Comparison of ENCODE assay signal across 8 cellular contexts in the genomic region with DNA sequence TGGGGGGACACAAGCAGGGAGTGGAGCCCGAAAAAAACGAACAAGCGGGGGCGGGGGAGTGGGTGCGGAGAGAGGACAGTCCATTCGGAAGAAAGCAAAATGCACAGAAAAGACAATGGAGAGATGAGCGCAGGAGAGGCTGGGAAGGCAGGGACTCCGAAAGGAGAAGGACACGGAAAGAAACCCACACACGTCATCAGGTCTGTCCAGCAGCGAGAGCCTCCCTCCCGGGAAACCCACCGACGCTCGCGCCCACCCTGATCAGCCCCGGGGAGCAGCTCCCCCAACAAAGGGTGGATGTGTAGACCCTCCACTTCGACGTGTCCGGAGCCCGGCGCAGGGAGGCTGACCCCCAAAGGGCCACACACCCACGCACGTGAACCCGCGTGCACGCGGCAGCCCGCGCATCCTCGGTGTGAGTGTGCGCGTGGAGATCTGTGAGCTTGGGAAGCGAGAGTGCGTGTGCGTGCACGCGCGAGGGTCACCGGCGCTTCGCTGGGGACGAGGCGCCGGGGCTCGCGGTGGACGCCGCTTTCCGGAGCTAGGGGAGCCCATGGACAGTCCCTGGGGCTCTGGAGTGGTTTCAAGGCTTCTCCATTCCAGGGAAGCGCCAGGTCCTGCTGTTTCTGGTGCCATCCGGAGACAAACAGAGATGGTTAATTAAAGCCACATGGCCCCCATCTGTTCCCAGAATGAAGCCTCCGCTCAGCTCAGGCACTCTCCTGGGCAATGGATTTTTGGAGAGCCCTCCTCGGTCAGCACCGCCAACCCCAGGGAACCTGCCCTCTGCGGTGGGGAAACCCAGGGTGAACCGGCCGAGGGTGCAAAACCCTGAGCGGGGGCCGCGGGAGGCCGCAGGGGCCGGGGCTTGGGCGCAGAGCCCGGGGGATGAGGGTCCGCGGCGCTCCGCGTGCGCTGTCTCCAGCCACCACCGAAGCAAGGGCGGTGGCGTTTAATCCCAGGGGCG. TPM values are rescaled to one million over a fixed set of nuclear protein-coding genes. Genes with fewer than 3 reads are reported as not detected.
DNase-seq lines count a peak whose midpoint lies in the region; ATAC-seq and TF ChIP-seq lines count a peak whose summit lies in the region.

No MANE protein-coding gene starts in this region.

- intact Hi-C loops in spleen (cut with DNase I; ENCODE audit: low total_unique reads): no loop called here

- peak overlapping the region in 6 of 7 donors; percentile 40 to 68 (median 59) for H3K4me3 Mint-ChIP-seq in CD8-positive, alpha-beta memory T cell
- peak overlapping the region in 3 of 4 donors; percentile 55 to 86 (median 68) for H3K4me3 Mint-ChIP-seq in IgD-negative memory B cell

- peaks cover 42 to 63% of the 10 kb centered on the region in 2 donors for H3K27me3 Mint-ChIP-seq in CD8-positive, alpha-beta memory T cell
- peaks cover 44% of the 10 kb centered on the region for H3K27me3 Mint-ChIP-seq in IgD-negative memory B cell

- no peak for ATAC-seq in HG03025 (IDR thresholded peaks at IDR 0.05; ENCODE audit: low FRiP score, unreplicated experiment)
- ATAC-seq in omental fat pad (ENCODE audit: low FRiP score): no peak
- ATAC-seq in GM19452 (IDR thresholded peaks at IDR 0.05; ENCODE audit: unreplicated experiment): no peak

- TF ChIP-seq CTCF in astrocyte of the spinal cord (IDR thresholded peaks at IDR 0.05; ENCODE audit: low read depth, low read length): no peak
- TF ChIP-seq CTCF in spleen (IDR thresholded peaks at IDR 0.05 in 8 of 11, conservative IDR thresholded peaks at IDR 0.05 in 3 of 11): no peak
- no peak for TF ChIP-seq CTCF in omental fat pad (IDR thresholded peaks at IDR 0.05)

- H3K27ac Mint-ChIP-seq in CD8-positive, alpha-beta memory T cell: no peak overlapping the region
- no peak overlapping the region for H3K27ac Mint-ChIP-seq in IgD-negative memory B cell

- no peaks in the 10 kb centered on the region for H3K36me3 ChIP-seq in CD8-positive, alpha-beta memory T cell (ENCODE audit: insufficient read depth, low read length)
- H3K36me3 ChIP-seq in spleen: no peaks in the 10 kb centered on the region

- no peaks in the 10 kb centered on the region for H3K9me3 ChIP-seq in CD8-positive, alpha-beta memory T cell (ENCODE audit: low read length)
- H3K9me3 ChIP-seq in iPS-18c (ENCODE audit: control insufficient read depth, insufficient read depth, low read length) (peaks cover 2% of the 10 kb centered on the region), spleen (no peaks in the 10 kb centered on the region)

- CTCF ChIA-PET in CD8-positive, alpha-beta memory T cell (lab: Charles Lee): no interaction called here

- H3K4me1 Mint-ChIP-seq in CD8-positive, alpha-beta memory T cell: peaks cover 14 to 33% (median 14%) of the 10 kb centered on the region in 3 donors
- H3K4me1 Mint-ChIP-seq in IgD-negative memory B cell: peaks cover 3 to 10% (median 5%) of the 10 kb centered on the region in 3 donors

- DNase-seq in CD8-positive, alpha-beta memory T cell: no peak
- peak; percentile 40 for DNase-seq in astrocyte of the spinal cord (ENCODE audit: low read depth, low spot score)
- no peak for DNase-seq in spleen
- no peak for DNase-seq in omental fat pad (ENCODE audit: low spot score)

- 2 to 10% (median 2%) methylated on average over 28 to 75 of the region's 75 CpGs for WGBS in spleen, 5 donors

- peak overlapping the region; percentile 53 for H3K27ac ChIP-seq in CD8-positive, alpha-beta memory T cell (ENCODE audit: low read depth, low read length)
- peak overlapping the region; percentile 28 to 81 (median 75) for H3K27ac ChIP-seq in spleen

- POLR2A ChIA-PET in CD8-positive, alpha-beta memory T cell (lab: Charles Lee): no interaction called here

- in situ Hi-C loops in astrocyte of the spinal cord (cut with HindIII; ENCODE audit: low sequenced_read_pairs): no loop called here

- no peak for TF ChIP-seq POLR2A in spleen (IDR thresholded peaks at IDR 0.05)

- peaks cover 0 to 4% (median 0%) of the 10 kb centered on the region in 3 donors for H3K36me3 Mint-ChIP-seq in CD8-positive, alpha-beta memory T cell
- H3K36me3 Mint-ChIP-seq in IgD-negative memory B cell: peaks cover 3% of the 10 kb centered on the region

- peak overlapping the region; percentile 8 for H3K4me3 ChIP-seq in CD8-positive, alpha-beta memory T cell (ENCODE audit: low read length)
- H3K4me3 ChIP-seq in astrocyte of the spinal cord (ENCODE audit: low read depth, low read length): peak overlapping the region; percentile 85
- H3K4me3 ChIP-seq in iPS-18c (ENCODE audit: insufficient read depth, low read depth, low read length): peak overlapping the region; percentile 81
- peak overlapping the region; percentile 45 to 75 (median 50) for H3K4me3 ChIP-seq in spleen

- no peaks in the 10 kb centered on the region for H3K9me3 Mint-ChIP-seq in CD8-positive, alpha-beta memory T cell
- H3K9me3 Mint-ChIP-seq in IgD-negative memory B cell: no peaks in the 10 kb centered on the region

- H3K4me1 ChIP-seq in CD8-positive, alpha-beta memory T cell (ENCODE audit: insufficient read depth, low read length): no peaks in the 10 kb centered on the region
- peaks cover 8 to 40% (median 32%) of the 10 kb centered on the region in 6 donors for H3K4me1 ChIP-seq in spleen

- H3K27me3 ChIP-seq in CD8-positive, alpha-beta memory T cell (ENCODE audit: insufficient read depth, low read length, poor library complexity, severe bottlenecking): peaks cover 15% of the 10 kb centered on the region
- H3K27me3 ChIP-seq in spleen (replicated peaks in 1 of 7): peaks cover 9 to 73% (median 44%) of the 10 kb centered on the region in 7 donors

RNA-seq across cellular contexts. Expression of a gene that starts 0.9 kb away (rescaled TPM):
- not detected for total RNA-seq in CD8-positive, alpha-beta memory T cell
- 0.44 TPM for polyA plus RNA-seq in CD8-positive, alpha-beta memory T cell
- polyA plus RNA-seq in IgD-negative memory B cell (not detected), spleen (10 to 100 TPM; 51.4 to 74.8 (median 68.6) TPM)
- total RNA-seq in spleen (100 to 1,000 TPM in 6 of 7 donors, 10 to 100 TPM in 1; 66.4 to 181 (median 149) TPM), omental fat pad (100 to 1,000 TPM; 406 to 668 (median 535) TPM)

Comparison
In these comparisons a context has a peak if more than half of its experiments do, and no peak if none do; other contexts are left out.
1. H3K4me3 ChIP-seq: peak in every context shown above with its lines; median percentile 85 in astrocyte of the spinal cord; 81 in iPS-18c; 50 in spleen; 8 in CD8-positive, alpha-beta memory T cell.
2. RNA of a gene that starts 0.9 kb away (total RNA-seq): 406 to 668 TPM in omental fat pad and 66.4 to 181 TPM in spleen; not detected in CD8-positive, alpha-beta memory T cell; every median in the first group is over 10 times any median in the second.